ENCODE assay signal across 1 cellular context in genomic region chr15:42273099-42273899, GRCh38.
TF ChIP-seq lines count a peak whose summit lies in the region.

A gene with protein sequence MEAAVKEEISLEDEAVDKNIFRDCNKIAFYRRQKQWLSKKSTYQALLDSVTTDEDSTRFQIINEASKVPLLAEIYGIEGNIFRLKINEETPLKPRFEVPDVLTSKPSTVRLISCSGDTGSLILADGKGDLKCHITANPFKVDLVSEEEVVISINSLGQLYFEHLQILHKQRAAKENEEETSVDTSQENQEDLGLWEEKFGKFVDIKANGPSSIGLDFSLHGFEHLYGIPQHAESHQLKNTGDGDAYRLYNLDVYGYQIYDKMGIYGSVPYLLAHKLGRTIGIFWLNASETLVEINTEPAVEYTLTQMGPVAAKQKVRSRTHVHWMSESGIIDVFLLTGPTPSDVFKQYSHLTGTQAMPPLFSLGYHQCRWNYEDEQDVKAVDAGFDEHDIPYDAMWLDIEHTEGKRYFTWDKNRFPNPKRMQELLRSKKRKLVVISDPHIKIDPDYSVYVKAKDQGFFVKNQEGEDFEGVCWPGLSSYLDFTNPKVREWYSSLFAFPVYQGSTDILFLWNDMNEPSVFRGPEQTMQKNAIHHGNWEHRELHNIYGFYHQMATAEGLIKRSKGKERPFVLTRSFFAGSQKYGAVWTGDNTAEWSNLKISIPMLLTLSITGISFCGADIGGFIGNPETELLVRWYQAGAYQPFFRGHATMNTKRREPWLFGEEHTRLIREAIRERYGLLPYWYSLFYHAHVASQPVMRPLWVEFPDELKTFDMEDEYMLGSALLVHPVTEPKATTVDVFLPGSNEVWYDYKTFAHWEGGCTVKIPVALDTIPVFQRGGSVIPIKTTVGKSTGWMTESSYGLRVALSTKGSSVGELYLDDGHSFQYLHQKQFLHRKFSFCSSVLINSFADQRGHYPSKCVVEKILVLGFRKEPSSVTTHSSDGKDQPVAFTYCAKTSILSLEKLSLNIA (N-terminal part only) (plus strand): TSS chr15:42273201. CDS start chr15:42274482, 1,281 bp downstream.
A gene with protein sequence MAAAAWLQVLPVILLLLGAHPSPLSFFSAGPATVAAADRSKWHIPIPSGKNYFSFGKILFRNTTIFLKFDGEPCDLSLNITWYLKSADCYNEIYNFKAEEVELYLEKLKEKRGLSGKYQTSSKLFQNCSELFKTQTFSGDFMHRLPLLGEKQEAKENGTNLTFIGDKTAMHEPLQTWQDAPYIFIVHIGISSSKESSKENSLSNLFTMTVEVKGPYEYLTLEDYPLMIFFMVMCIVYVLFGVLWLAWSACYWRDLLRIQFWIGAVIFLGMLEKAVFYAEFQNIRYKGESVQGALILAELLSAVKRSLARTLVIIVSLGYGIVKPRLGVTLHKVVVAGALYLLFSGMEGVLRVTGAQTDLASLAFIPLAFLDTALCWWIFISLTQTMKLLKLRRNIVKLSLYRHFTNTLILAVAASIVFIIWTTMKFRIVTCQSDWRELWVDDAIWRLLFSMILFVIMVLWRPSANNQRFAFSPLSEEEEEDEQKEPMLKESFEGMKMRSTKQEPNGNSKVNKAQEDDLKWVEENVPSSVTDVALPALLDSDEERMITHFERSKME (minus strand): TSS chr15:42273433. CDS start chr15:42273398, 35 bp downstream.

TF ChIP-seq in WTC11, 78 proteins besides CTCF, POLR2A, EP300 and RAD21 (continued from another document and continues in another):
- TF ChIP-seq ARID4B (CRISPR knock-in tag; IDR thresholded peaks at IDR 0.05; ENCODE audit: borderline replicate concordance): peak; percentile 85; the same call in 1 of the 2 replicates
- no peak for TF ChIP-seq USF1 (CRISPR knock-in tag; IDR thresholded peaks at IDR 0.05)
- TF ChIP-seq, protein P1, sequence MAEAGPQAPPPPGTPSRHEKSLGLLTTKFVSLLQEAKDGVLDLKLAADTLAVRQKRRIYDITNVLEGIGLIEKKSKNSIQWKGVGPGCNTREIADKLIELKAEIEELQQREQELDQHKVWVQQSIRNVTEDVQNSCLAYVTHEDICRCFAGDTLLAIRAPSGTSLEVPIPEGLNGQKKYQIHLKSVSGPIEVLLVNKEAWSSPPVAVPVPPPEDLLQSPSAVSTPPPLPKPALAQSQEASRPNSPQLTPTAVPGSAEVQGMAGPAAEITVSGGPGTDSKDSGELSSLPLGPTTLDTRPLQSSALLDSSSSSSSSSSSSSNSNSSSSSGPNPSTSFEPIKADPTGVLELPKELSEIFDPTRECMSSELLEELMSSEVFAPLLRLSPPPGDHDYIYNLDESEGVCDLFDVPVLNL (CRISPR knock-in tag; IDR thresholded peaks at IDR 0.05; ENCODE audit: borderline replicate concordance, low read depth): 0 out of 2 replicates have a peak, but pooled peaks have one; percentile 29
- peak; percentile 80 for TF ChIP-seq SP1 (CRISPR knock-in tag; conservative IDR thresholded peaks at IDR 0.05)
- TF ChIP-seq, protein P2, sequence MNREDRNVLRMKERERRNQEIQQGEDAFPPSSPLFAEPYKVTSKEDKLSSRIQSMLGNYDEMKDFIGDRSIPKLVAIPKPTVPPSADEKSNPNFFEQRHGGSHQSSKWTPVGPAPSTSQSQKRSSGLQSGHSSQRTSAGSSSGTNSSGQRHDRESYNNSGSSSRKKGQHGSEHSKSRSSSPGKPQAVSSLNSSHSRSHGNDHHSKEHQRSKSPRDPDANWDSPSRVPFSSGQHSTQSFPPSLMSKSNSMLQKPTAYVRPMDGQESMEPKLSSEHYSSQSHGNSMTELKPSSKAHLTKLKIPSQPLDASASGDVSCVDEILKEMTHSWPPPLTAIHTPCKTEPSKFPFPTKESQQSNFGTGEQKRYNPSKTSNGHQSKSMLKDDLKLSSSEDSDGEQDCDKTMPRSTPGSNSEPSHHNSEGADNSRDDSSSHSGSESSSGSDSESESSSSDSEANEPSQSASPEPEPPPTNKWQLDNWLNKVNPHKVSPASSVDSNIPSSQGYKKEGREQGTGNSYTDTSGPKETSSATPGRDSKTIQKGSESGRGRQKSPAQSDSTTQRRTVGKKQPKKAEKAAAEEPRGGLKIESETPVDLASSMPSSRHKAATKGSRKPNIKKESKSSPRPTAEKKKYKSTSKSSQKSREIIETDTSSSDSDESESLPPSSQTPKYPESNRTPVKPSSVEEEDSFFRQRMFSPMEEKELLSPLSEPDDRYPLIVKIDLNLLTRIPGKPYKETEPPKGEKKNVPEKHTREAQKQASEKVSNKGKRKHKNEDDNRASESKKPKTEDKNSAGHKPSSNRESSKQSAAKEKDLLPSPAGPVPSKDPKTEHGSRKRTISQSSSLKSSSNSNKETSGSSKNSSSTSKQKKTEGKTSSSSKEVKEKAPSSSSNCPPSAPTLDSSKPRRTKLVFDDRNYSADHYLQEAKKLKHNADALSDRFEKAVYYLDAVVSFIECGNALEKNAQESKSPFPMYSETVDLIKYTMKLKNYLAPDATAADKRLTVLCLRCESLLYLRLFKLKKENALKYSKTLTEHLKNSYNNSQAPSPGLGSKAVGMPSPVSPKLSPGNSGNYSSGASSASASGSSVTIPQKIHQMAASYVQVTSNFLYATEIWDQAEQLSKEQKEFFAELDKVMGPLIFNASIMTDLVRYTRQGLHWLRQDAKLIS (CRISPR knock-in tag; IDR thresholded peaks at IDR 0.05; ENCODE audit: borderline replicate concordance): peak; percentile 54; the same call in 1 of the 2 replicates
- TF ChIP-seq CBFB (CRISPR knock-in tag; IDR thresholded peaks at IDR 0.05; ENCODE audit: low read depth): no peak
- TF ChIP-seq ESRRA (CRISPR knock-in tag; IDR thresholded peaks at IDR 0.05; ENCODE audit: borderline replicate concordance): peak; percentile 68; the same call in 1 of the 2 replicates
- peak; percentile 93; the same call in 1 of the 2 replicates for TF ChIP-seq KAT7 (CRISPR knock-in tag; IDR thresholded peaks at IDR 0.05; ENCODE audit: borderline replicate concordance)
- TF ChIP-seq ZNF532 (CRISPR knock-in tag; IDR thresholded peaks at IDR 0.05; ENCODE audit: borderline replicate concordance): no peak
- peak; percentile 80 for TF ChIP-seq FOXK1 (CRISPR knock-in tag; IDR thresholded peaks at IDR 0.05)
- TF ChIP-seq ZNF263 (CRISPR knock-in tag; IDR thresholded peaks at IDR 0.05; ENCODE audit: low read depth): no peak
- 0 out of 2 replicates have a peak, but pooled peaks have one; percentile 28 for TF ChIP-seq ATF1 (CRISPR knock-in tag; IDR thresholded peaks at IDR 0.05)
- TF ChIP-seq, protein P3, sequence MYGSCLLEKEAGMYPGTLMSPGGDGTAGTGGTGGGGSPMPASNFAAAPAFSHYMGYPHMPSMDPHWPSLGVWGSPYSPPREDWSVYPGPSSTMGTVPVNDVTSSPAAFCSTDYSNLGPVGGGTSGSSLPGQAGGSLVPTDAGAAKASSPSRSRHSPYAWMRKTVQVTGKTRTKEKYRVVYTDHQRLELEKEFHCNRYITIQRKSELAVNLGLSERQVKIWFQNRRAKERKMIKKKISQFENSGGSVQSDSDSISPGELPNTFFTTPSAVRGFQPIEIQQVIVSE (CRISPR knock-in tag; IDR thresholded peaks at IDR 0.05; ENCODE audit: borderline replicate concordance): no peak
- 0 out of 2 replicates have a peak, but pooled peaks have one; percentile 36 for TF ChIP-seq CREM (CRISPR knock-in tag; IDR thresholded peaks at IDR 0.05)
- TF ChIP-seq, protein P4, sequence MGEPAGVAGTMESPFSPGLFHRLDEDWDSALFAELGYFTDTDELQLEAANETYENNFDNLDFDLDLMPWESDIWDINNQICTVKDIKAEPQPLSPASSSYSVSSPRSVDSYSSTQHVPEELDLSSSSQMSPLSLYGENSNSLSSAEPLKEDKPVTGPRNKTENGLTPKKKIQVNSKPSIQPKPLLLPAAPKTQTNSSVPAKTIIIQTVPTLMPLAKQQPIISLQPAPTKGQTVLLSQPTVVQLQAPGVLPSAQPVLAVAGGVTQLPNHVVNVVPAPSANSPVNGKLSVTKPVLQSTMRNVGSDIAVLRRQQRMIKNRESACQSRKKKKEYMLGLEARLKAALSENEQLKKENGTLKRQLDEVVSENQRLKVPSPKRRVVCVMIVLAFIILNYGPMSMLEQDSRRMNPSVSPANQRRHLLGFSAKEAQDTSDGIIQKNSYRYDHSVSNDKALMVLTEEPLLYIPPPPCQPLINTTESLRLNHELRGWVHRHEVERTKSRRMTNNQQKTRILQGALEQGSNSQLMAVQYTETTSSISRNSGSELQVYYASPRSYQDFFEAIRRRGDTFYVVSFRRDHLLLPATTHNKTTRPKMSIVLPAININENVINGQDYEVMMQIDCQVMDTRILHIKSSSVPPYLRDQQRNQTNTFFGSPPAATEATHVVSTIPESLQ (CRISPR knock-in tag; IDR thresholded peaks at IDR 0.05): no peak
- no peak for TF ChIP-seq ZSCAN18 (CRISPR knock-in tag; IDR thresholded peaks at IDR 0.05)
- peak; percentile 78 for TF ChIP-seq MYBL2 (CRISPR knock-in tag; IDR thresholded peaks at IDR 0.05)
- peak; percentile 84 for TF ChIP-seq MAX (CRISPR knock-in tag; IDR thresholded peaks at IDR 0.05)
- TF ChIP-seq, protein P5, sequence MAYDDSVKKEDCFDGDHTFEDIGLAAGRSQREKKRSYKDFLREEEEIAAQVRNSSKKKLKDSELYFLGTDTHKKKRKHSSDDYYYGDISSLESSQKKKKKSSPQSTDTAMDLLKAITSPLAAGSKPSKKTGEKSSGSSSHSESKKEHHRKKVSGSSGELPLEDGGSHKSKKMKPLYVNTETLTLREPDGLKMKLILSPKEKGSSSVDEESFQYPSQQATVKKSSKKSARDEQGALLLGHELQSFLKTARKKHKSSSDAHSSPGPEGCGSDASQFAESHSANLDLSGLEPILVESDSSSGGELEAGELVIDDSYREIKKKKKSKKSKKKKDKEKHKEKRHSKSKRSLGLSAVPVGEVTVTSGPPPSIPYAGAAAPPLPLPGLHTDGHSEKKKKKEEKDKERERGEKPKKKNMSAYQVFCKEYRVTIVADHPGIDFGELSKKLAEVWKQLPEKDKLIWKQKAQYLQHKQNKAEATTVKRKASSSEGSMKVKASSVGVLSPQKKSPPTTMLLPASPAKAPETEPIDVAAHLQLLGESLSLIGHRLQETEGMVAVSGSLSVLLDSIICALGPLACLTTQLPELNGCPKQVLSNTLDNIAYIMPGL (CRISPR knock-in tag; IDR thresholded peaks at IDR 0.05): 0 out of 2 replicates have a peak, but pooled peaks have one; percentile 30
